1 cellular context compared by ENCODE assay signal in the genomic region with DNA sequence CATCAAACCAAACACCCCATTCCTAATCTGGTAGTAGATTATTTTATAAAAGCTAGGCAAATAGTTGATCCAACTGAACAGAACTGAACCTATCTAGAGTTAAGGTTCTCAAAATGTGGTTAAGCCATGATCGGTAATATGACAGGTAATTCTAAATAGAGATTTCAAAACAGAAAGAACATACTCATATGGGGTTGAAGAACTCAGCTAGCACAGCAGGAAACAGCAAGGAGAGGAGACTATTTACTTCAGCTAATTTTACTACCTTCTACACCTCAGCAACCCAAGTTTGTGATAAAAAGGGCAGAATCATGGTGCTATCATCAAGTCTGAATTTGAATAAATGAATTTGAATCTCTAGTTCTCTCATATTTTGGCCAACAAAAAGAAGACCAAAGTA.
TF ChIP-seq lines count a peak whose summit lies in the region.

No MANE protein-coding gene starts in this region.

TF ChIP-seq in GM12878, 131 proteins besides CTCF, POLR2A, EP300 and RAD21:
- no peak for TF ChIP-seq BMI1 (IDR thresholded peaks at IDR 0.05; ENCODE audit: borderline replicate concordance)
